17 cellular contexts compared by ENCODE assay signal in genomic region chr11:35218956-35219355, GRCh38.
A peak's percentile ranks its signal among the peaks of the same experiment; 100 is the strongest.
DNase-seq lines count a peak whose midpoint lies in the region; ATAC-seq and TF ChIP-seq lines count a peak whose summit lies in the region.
"Had no signal": no experiment of that assay in that cellular context is flagged by ENCODE, and none has a peak within 500 bp of the region (broad histone marks: within the 10 kb centered on the region; RNA-seq: fewer than 3 reads in every experiment).

No MANE protein-coding gene starts in this region.

- H3K4me1 ChIP-seq in CD4-positive, alpha-beta memory T cell (ENCODE audit: insufficient read depth, low read length), result peaks cover 43% of the 10 kb centered on the region
- peaks cover 94% of the 10 kb centered on the region for H3K4me1 ChIP-seq in Panc1 (ENCODE audit: control insufficient read depth, insufficient read depth, low read length)
- H3K4me1 ChIP-seq in sigmoid colon, result peaks cover 0 to 50% (median 30%) of the 10 kb centered on the region in 4 donors
- H3K4me1 ChIP-seq: uterus had no signal

- H3K36me3 ChIP-seq in CD4-positive, alpha-beta memory T cell (ENCODE audit: insufficient read depth, low read length), result peaks cover 67% of the 10 kb centered on the region
- H3K36me3 ChIP-seq in Panc1 (ENCODE audit: control insufficient read depth, insufficient read depth, low read length) (peaks cover 69% of the 10 kb centered on the region), sigmoid colon (peaks cover 0 to 65% (median 10%) of the 10 kb centered on the region in 4 donors)
- H3K36me3 ChIP-seq: ovary, uterus had no signal

- peaks cover 38 to 64% (median 46%) of the 10 kb centered on the region in 4 donors for H3K4me1 Mint-ChIP-seq in CD4-positive, alpha-beta memory T cell
- peaks cover 57% of the 10 kb centered on the region for H3K4me1 Mint-ChIP-seq in dendritic cell treated with granulocyte-macrophage colony-stimulating factor and Interleukin-4, amounts not matched to agents 40 ng/mL and 50 ng/mL, for 4 days (ENCODE audit: low read depth)

- WGBS in sigmoid colon, 2 donors, result 81 to 89% methylated on average over 1 of the region's 1 CpG

- peaks cover 84 to 90% of the 10 kb centered on the region in 2 donors for H3K36me3 Mint-ChIP-seq in CD4-positive, alpha-beta memory T cell
- H3K36me3 Mint-ChIP-seq in dendritic cell treated with granulocyte-macrophage colony-stimulating factor and Interleukin-4, amounts not matched to agents 40 ng/mL and 50 ng/mL, for 4 days (ENCODE audit: low read depth), result peaks cover 97% of the 10 kb centered on the region

- no peaks in the 10 kb centered on the region for H3K9me3 ChIP-seq in CD4-positive, alpha-beta memory T cell (ENCODE audit: control insufficient read depth in 1 of 2, low read length in 2 of 2)
- H3K9me3 ChIP-seq in Panc1 (ENCODE audit: control insufficient read depth, insufficient read depth, low read depth, low read length) (no peaks in the 10 kb centered on the region), sigmoid colon (no peaks in the 10 kb centered on the region)
- H3K9me3 ChIP-seq: heart right ventricle, ovary, uterus had no signal

- POLR2A ChIA-PET in CD4-positive, alpha-beta memory T cell (lab: Charles Lee; ENCODE audit: partially characterized antibody), result interaction anchor here (0.6 to 2.3 kb wide), 3 partner anchors 11 to 45 kb away, joined by 4 to 11 read pairs (median 5); no protein-coding TSS in a partner anchor
- POLR2A ChIA-PET in Panc1 (lab: Charles Lee), result no interaction called here

- H3K4me3 Mint-ChIP-seq in CD4-positive, alpha-beta memory T cell, result peak overlapping the region in 1 of 8 donors; percentile 21
- no peak overlapping the region for H3K4me3 Mint-ChIP-seq in dendritic cell treated with granulocyte-macrophage colony-stimulating factor and Interleukin-4, amounts not matched to agents 40 ng/mL and 50 ng/mL, for 4 days

- no peak for TF ChIP-seq EP300 in sigmoid colon (IDR thresholded peaks at IDR 0.05)

- H3K9me3 Mint-ChIP-seq in CD4-positive, alpha-beta memory T cell, result peaks cover 0 to 3% (median 0%) of the 10 kb centered on the region in 8 donors
- H3K9me3 Mint-ChIP-seq in dendritic cell treated with granulocyte-macrophage colony-stimulating factor and Interleukin-4, amounts not matched to agents 40 ng/mL and 50 ng/mL, for 4 days, result no peaks in the 10 kb centered on the region

- in situ Hi-C loops in Panc1 (cut with HindIII; ENCODE audit: low pct_unique_long_range_greater_than_20kb, low sequenced_read_pairs), result no loop called here

- CTCF ChIA-PET in CD4-positive, alpha-beta memory T cell (lab: Charles Lee; ENCODE audit: partially characterized antibody), result interaction anchor here (0.7 to 1.6 kb wide), 5 partner anchors 18 to 220 kb away, joined by 3 to 9 read pairs (median 3); no protein-coding TSS in a partner anchor
- CTCF ChIA-PET in Panc1 (lab: Charles Lee), result no interaction called here

- H3K4me3 ChIP-seq in CD4-positive, alpha-beta memory T cell (ENCODE audit: low read length in 2 of 2), result no peak overlapping the region
- H3K4me3 ChIP-seq in Panc1 (ENCODE audit: low read depth in 2 of 2, low read length in 2 of 2), result no peak overlapping the region
- H3K4me3 ChIP-seq in sigmoid colon, result no peak overlapping the region
- H3K4me3 ChIP-seq: heart right ventricle, ovary, uterus had no signal

- ATAC-seq in Panc1 (no peak; the same call in 1 of the 2 replicates), left lobe of liver (no peak)
- ATAC-seq: heart right ventricle had no signal

- peak overlapping the region in 6 of 7 donors; percentile 70 to 95 (median 83) for H3K27ac Mint-ChIP-seq in CD4-positive, alpha-beta memory T cell
- H3K27ac Mint-ChIP-seq in dendritic cell treated with granulocyte-macrophage colony-stimulating factor and Interleukin-4, amounts not matched to agents 40 ng/mL and 50 ng/mL, for 4 days, result peak overlapping the region; percentile 75

- no peak for DNase-seq in CD4-positive, alpha-beta memory T cell
- no peak for DNase-seq in Panc1 (ENCODE audit: low read depth, low spot score)
- DNase-seq in sigmoid colon, result no peak
- no peak for DNase-seq in NCI-H2227 (lab: John Stamatoyannopoulos, UW; ENCODE audit: unreplicated experiment)
- DNase-seq in SIG-M5 treated with dmso at 0.1 percent for 504 hours (lab: John Stamatoyannopoulos, UW; ENCODE audit: unreplicated experiment), result no peak
- DNase-seq in left lobe of liver (ENCODE audit: low spot score), result no peak
- DNase-seq: activated CD4-positive, alpha-beta T cell treated with anti-CD3 and anti-CD28 coated beads, Interleukin-2, amount 50 U/mL, for 4 hours; activated naive CD4-positive, alpha-beta T cell; central memory CD4-positive, alpha-beta T cell; heart right ventricle; kidney; NCI-H510A treated with DMSO at 0.1 percent for 48 hours; ovary; small intestine; stimulated activated naive CD4-positive, alpha-beta T cell; uterus had no signal

- no peaks in the 10 kb centered on the region for H3K27me3 Mint-ChIP-seq in CD4-positive, alpha-beta memory T cell
- no peaks in the 10 kb centered on the region for H3K27me3 Mint-ChIP-seq in dendritic cell treated with granulocyte-macrophage colony-stimulating factor and Interleukin-4, amounts not matched to agents 40 ng/mL and 50 ng/mL, for 4 days

- H3K27ac ChIP-seq in CD4-positive, alpha-beta memory T cell (ENCODE audit: low read depth, low read length), result no peak overlapping the region
- H3K27ac ChIP-seq in Panc1 (ENCODE audit: low read length) (peak overlapping the region; percentile 73), sigmoid colon (peak overlapping the region in 3 of 4 donors; percentile 23 to 49 (median 28))
- H3K27ac ChIP-seq: ovary had no signal

- no peaks in the 10 kb centered on the region for H3K27me3 ChIP-seq in CD4-positive, alpha-beta memory T cell (ENCODE audit: insufficient read depth, low read length)
- H3K27me3 ChIP-seq in Panc1 (ENCODE audit: control insufficient read depth, insufficient read depth, low read length), result no peaks in the 10 kb centered on the region
- H3K27me3 ChIP-seq in sigmoid colon, result no peaks in the 10 kb centered on the region
- H3K27me3 ChIP-seq: heart right ventricle, ovary, uterus had no signal

- intact Hi-C loops in CD4-positive, alpha-beta memory T cell (cut with micrococcal nuclease), result loop anchor here (5.0 kb wide), 1 partner anchor 173 kb away; no protein-coding TSS in a partner anchor
- intact Hi-C loops in Panc1 (cut with micrococcal nuclease; ENCODE audit: unreplicated experiment), result no loop called here
- intact Hi-C loops in dendritic cell treated with granulocyte-macrophage colony-stimulating factor and Interleukin-4, amounts not matched to agents 40 ng/mL and 50 ng/mL, for 4 days (cut with micrococcal nuclease), result loop anchor here (10.0 kb wide), 1 partner anchor 134 kb away; no protein-coding TSS in a partner anchor
- intact Hi-C loops in sigmoid colon (cut with DNase I), result no loop called here

- no TSS peak for BruUV-seq in Panc1 (replicated peaks; lab: Mats Ljungman, UMichigan)

- TF ChIP-seq CTCF in Panc1 (IDR thresholded peaks at IDR 0.05), result no peak
- TF ChIP-seq CTCF in sigmoid colon (IDR thresholded peaks at IDR 0.05), result no peak

- no peak for TF ChIP-seq POLR2A in sigmoid colon (IDR thresholded peaks at IDR 0.05)

Comparison
In these comparisons a context has a peak if more than half of its experiments do, and no peak if none do; other contexts are left out.
1. intact Hi-C loops: an anchor here in CD4-positive, alpha-beta memory T cell (5.0 kb wide) and dendritic cell treated with granulocyte-macrophage colony-stimulating factor and Interleukin-4, amounts not matched to agents 40 ng/mL and 50 ng/mL, for 4 days (10.0 kb wide); none called in Panc1 and sigmoid colon.